ENCODE assay signal across 8 cellular contexts in genomic region chr6:143058987-143059386, GRCh38. TPM values are rescaled to one million over a fixed set of nuclear protein-coding genes. Genes with fewer than 3 reads are reported as not detected.
DNase-seq lines count a peak whose midpoint lies in the region; ATAC-seq and TF ChIP-seq lines count a peak whose summit lies in the region.

No MANE protein-coding gene starts in this region.

- DNase-seq in heart left ventricle (peak in 2 of 5 donors; percentile 19 to 35), left cardiac atrium (no peak), RPMI8226 (peak; percentile 6), globus pallidus (ENCODE audit: low spot score) (peak; percentile 50), stomach (no peak), tibial artery (no peak)

- H3K27ac ChIP-seq in heart left ventricle, result peak overlapping the region in 10 of 12 donors; percentile 82 to 98 (median 94)
- H3K27ac ChIP-seq in stomach, result peak overlapping the region in 3 of 5 donors; percentile 92 to 94 (median 94)
- peak overlapping the region in 1 of 2 donors; percentile 99 for H3K27ac ChIP-seq in tibial artery

- ATAC-seq in heart left ventricle, result peak in 2 of 4 donors; percentile 3 to 6
- ATAC-seq in left cardiac atrium, result no peak
- no peak for ATAC-seq in GM19023 (IDR thresholded peaks at IDR 0.05; ENCODE audit: unreplicated experiment)
- no peak for ATAC-seq in GM21723 (IDR thresholded peaks at IDR 0.05; ENCODE audit: unreplicated experiment)

- H3K36me3 ChIP-seq in heart left ventricle, result no peaks in the 10 kb centered on the region
- no peaks in the 10 kb centered on the region for H3K36me3 ChIP-seq in stomach
- no peaks in the 10 kb centered on the region for H3K36me3 ChIP-seq in tibial artery

- TF ChIP-seq EP300 in stomach (IDR thresholded peaks at IDR 0.05), result no peak

- H3K27me3 ChIP-seq in heart left ventricle, result no peaks in the 10 kb centered on the region
- H3K27me3 ChIP-seq in stomach, result no peaks in the 10 kb centered on the region
- H3K27me3 ChIP-seq in tibial artery, result no peaks in the 10 kb centered on the region

- peak overlapping the region in 9 of 12 donors; percentile 68 to 96 (median 84) for H3K4me3 ChIP-seq in heart left ventricle
- no peak overlapping the region for H3K4me3 ChIP-seq in stomach
- no peak overlapping the region for H3K4me3 ChIP-seq in tibial artery

- no peak for TF ChIP-seq POLR2A in heart left ventricle (IDR thresholded peaks at IDR 0.05)
- no peak for TF ChIP-seq POLR2A in stomach (IDR thresholded peaks at IDR 0.05)

- H3K9me3 ChIP-seq in heart left ventricle (no peaks in the 10 kb centered on the region), stomach (no peaks in the 10 kb centered on the region), tibial artery (no peaks in the 10 kb centered on the region)

- intact Hi-C loops in heart left ventricle (cut with DNase I), result loop anchor here in 2 of 10 donors (10.0 kb wide), 1 partner anchor 104 kb away; no protein-coding TSS in a partner anchor
- intact Hi-C loops in left cardiac atrium (cut with DNase I), result no loop called here
- intact Hi-C loops in stomach (cut with DNase I; ENCODE audit: low total_unique reads), result loop anchor here (10.0 kb wide), 1 partner anchor 104 kb away; no protein-coding TSS in a partner anchor
- intact Hi-C loops in tibial artery (cut with DNase I; ENCODE audit: low total_unique reads), result no loop called here

- TF ChIP-seq CTCF in heart left ventricle (IDR thresholded peaks at IDR 0.05) (no peak), stomach (IDR thresholded peaks at IDR 0.05) (no peak), tibial artery (IDR thresholded peaks at IDR 0.05) (no peak)

- H3K4me1 ChIP-seq in heart left ventricle (peaks cover 0 to 26% (median 12%) of the 10 kb centered on the region in 12 donors), stomach (peaks cover 0 to 22% (median 20%) of the 10 kb centered on the region in 4 donors), tibial artery (peaks cover 0 to 19% (median 12%) of the 10 kb centered on the region in 4 donors)

- 70 to 77% (median 74%) methylated on average over 7 of the region's 7 CpGs for WGBS in heart left ventricle, 4 donors
- 91 to 97% (median 95%) methylated on average over 7 of the region's 7 CpGs for WGBS in stomach, 5 donors

RNA-seq across cellular contexts. Expression of gene AIG1, which starts 1.7 kb away (rescaled TPM):
- total RNA-seq in heart left ventricle, result 100 to 1,000 TPM in 1 of 9 donors, 10 to 100 TPM in 8; 41.2 to 101 (median 64.0) TPM
- 10 to 100 TPM; 18.1 to 88.7 TPM for polyA plus RNA-seq in heart left ventricle
- 10 to 100 TPM; 44.8 to 49.7 TPM for total RNA-seq in left cardiac atrium
- 100 to 1,000 TPM in 1 of 5 donors, 10 to 100 TPM in 3, not detected in 1; 23.7 to 220 (median 64.6) TPM for total RNA-seq in stomach
- polyA plus RNA-seq in stomach, result 10 to 100 TPM; 10.8 to 29.7 (median 14.9) TPM

Comparison
In these comparisons a context has a peak if more than half of its experiments do, and no peak if none do; other contexts are left out.
1. DNase-seq: peak in RPMI8226 (single experiment) and globus pallidus (single experiment); none in left cardiac atrium (single experiment), stomach (single experiment) and tibial artery (0 of 2).
2. H3K4me3 ChIP-seq: peak in heart left ventricle (9 of 12); none in stomach (0 of 4) and tibial artery (0 of 2).